ENCODE assay signal across 8 cellular contexts in genomic region chr13:99087954-99088491, GRCh38.
DNase-seq lines count a peak whose midpoint lies in the region; ATAC-seq, FAIRE-seq and TF ChIP-seq lines count a peak whose summit lies in the region.

No MANE protein-coding gene starts in this region.

- H3K4me1 Mint-ChIP-seq in CD4-positive, CD25-positive, alpha-beta regulatory T cell, result peaks cover 15 to 43% (median 34%) of the 10 kb centered on the region in 4 donors
- H3K4me1 Mint-ChIP-seq in T-cell, result peaks cover 34 to 41% (median 37%) of the 10 kb centered on the region in 3 donors
- peaks cover 14% of the 10 kb centered on the region for H3K4me1 Mint-ChIP-seq in mesothelial cell of epicardium

- peaks cover 33% of the 10 kb centered on the region for H3K4me1 ChIP-seq in CD4-positive, CD25-positive, alpha-beta regulatory T cell (ENCODE audit: control insufficient read depth, insufficient read depth, low read length, poor library complexity, severe bottlenecking)
- H3K4me1 ChIP-seq in upper lobe of left lung, result peaks cover 10 to 39% (median 29%) of the 10 kb centered on the region in 4 donors

- peaks cover 1% of the 10 kb centered on the region for H3K36me3 Mint-ChIP-seq in CD4-positive, CD25-positive, alpha-beta regulatory T cell
- H3K36me3 Mint-ChIP-seq in T-cell, result no peaks in the 10 kb centered on the region
- no peaks in the 10 kb centered on the region for H3K36me3 Mint-ChIP-seq in mesothelial cell of epicardium

- no peaks in the 10 kb centered on the region for H3K9me3 ChIP-seq in CD4-positive, CD25-positive, alpha-beta regulatory T cell (ENCODE audit: control insufficient read depth in 2 of 2, low read length in 2 of 2)
- no peaks in the 10 kb centered on the region for H3K9me3 ChIP-seq in upper lobe of left lung

- H3K9me3 Mint-ChIP-seq in CD4-positive, CD25-positive, alpha-beta regulatory T cell, result no peaks in the 10 kb centered on the region
- no peaks in the 10 kb centered on the region for H3K9me3 Mint-ChIP-seq in T-cell
- no peaks in the 10 kb centered on the region for H3K9me3 Mint-ChIP-seq in mesothelial cell of epicardium

- TF ChIP-seq CTCF in coronary artery (IDR thresholded peaks at IDR 0.05), result no peak
- TF ChIP-seq CTCF in mesothelial cell of epicardium (IDR thresholded peaks at IDR 0.05; ENCODE audit: unreplicated experiment), result no peak
- no peak for TF ChIP-seq CTCF in upper lobe of left lung (IDR thresholded peaks at IDR 0.05)

- peak overlapping the region; percentile 97 to 99 (median 98) for H3K4me3 Mint-ChIP-seq in CD4-positive, CD25-positive, alpha-beta regulatory T cell
- peak overlapping the region; percentile 94 to 99 (median 98) for H3K4me3 Mint-ChIP-seq in T-cell
- peak overlapping the region; percentile 93 for H3K4me3 Mint-ChIP-seq in mesothelial cell of epicardium

- CTCF ChIA-PET in T-cell (lab: Charles Lee), result interaction anchor here (0.5 to 1.1 kb wide), 8 partner anchors 9 to 190 kb away, joined by 3 to 6 read pairs (median 4); no protein-coding TSS in a partner anchor

- TF ChIP-seq EP300 in upper lobe of left lung (IDR thresholded peaks at IDR 0.05), result no peak

- no peak for TF ChIP-seq POLR2A in upper lobe of left lung (IDR thresholded peaks at IDR 0.05)

- no peak for FAIRE-seq in GM19239 (lab: Jason Lieb, UNC)

- H3K36me3 ChIP-seq in CD4-positive, CD25-positive, alpha-beta regulatory T cell (ENCODE audit: control insufficient read depth, insufficient read depth, low read length), result no peaks in the 10 kb centered on the region
- no peaks in the 10 kb centered on the region for H3K36me3 ChIP-seq in upper lobe of left lung

- H3K27ac Mint-ChIP-seq in CD4-positive, CD25-positive, alpha-beta regulatory T cell, result peak overlapping the region; percentile 97 to 99 (median 97)
- H3K27ac Mint-ChIP-seq in T-cell (peak overlapping the region; percentile 98 to 99), mesothelial cell of epicardium (peak overlapping the region; percentile 97)

- H3K4me3 ChIP-seq in CD4-positive, CD25-positive, alpha-beta regulatory T cell (ENCODE audit: low read depth, low read length), result peak overlapping the region; percentile 92
- peak overlapping the region; percentile 98 for H3K4me3 ChIP-seq in coronary artery
- peak overlapping the region; percentile 71 to 89 (median 80) for H3K4me3 ChIP-seq in upper lobe of left lung

- 16 to 25% methylated on average over 11 to 16 of the region's 16 CpGs for WGBS in upper lobe of left lung, 2 donors

- peak overlapping the region; percentile 92 for H3K27ac ChIP-seq in CD4-positive, CD25-positive, alpha-beta regulatory T cell (ENCODE audit: insufficient read depth, low read length, poor library complexity, severe bottlenecking)
- H3K27ac ChIP-seq in coronary artery (peak overlapping the region; percentile 89 to 98), upper lobe of left lung (peak overlapping the region; percentile 91 to 98 (median 96))

- no peaks in the 10 kb centered on the region for H3K27me3 ChIP-seq in CD4-positive, CD25-positive, alpha-beta regulatory T cell (ENCODE audit: control insufficient read depth, insufficient read depth, low read length)
- peaks cover 0 to 4% (median 2%) of the 10 kb centered on the region in 4 donors for H3K27me3 ChIP-seq in upper lobe of left lung

- peak in 1 of 3 donors; percentile 69 for DNase-seq in CD4-positive, CD25-positive, alpha-beta regulatory T cell
- DNase-seq in T-cell, result peak in 17 of 34 experiments; percentile 3 to 44 (median 16)
- no peak for DNase-seq in coronary artery (ENCODE audit: low spot score)
- DNase-seq in mesothelial cell of epicardium (ENCODE audit: low spot score in 2 of 2, unreplicated experiment in 2 of 2), result no peak
- peak in 1 of 2 donors; percentile 45 for DNase-seq in upper lobe of left lung
- no peak for DNase-seq in GM19239 (ENCODE audit: insufficient read length, low spot score)

- peaks cover 6% of the 10 kb centered on the region for H3K27me3 Mint-ChIP-seq in CD4-positive, CD25-positive, alpha-beta regulatory T cell
- H3K27me3 Mint-ChIP-seq in T-cell (no peaks in the 10 kb centered on the region), mesothelial cell of epicardium (ENCODE audit: low read depth) (peaks cover 13% of the 10 kb centered on the region)

- peak; percentile 35 to 36 for ATAC-seq in CD4-positive, CD25-positive, alpha-beta regulatory T cell (ENCODE audit: low read depth in 2 of 2)
- ATAC-seq in GM21360 (IDR thresholded peaks at IDR 0.05; ENCODE audit: unreplicated experiment) (peak; percentile 15), HG03521 (IDR thresholded peaks at IDR 0.05; ENCODE audit: unreplicated experiment) (peak; percentile 19), T-cell (replicated peaks in 1 of 4) (peak; percentile 28 to 38 (median 37)), upper lobe of left lung (ENCODE audit: low FRiP score in 2 of 2) (peak; percentile 35 to 69)

- POLR2A ChIA-PET in T-cell (lab: Charles Lee), result interaction anchor here (0.6 to 1.4 kb wide), 8 partner anchors 13 to 1863 kb away, joined by 3 to 13 read pairs (median 4); no protein-coding TSS in a partner anchor
